Comparison of ENCODE assay signal across 16 cellular contexts in genomic region chr7:106464169-106464568, GRCh38.
DNase-seq lines count a peak whose midpoint lies in the region; ATAC-seq, FAIRE-seq and TF ChIP-seq lines count a peak whose summit lies in the region.
"Had no signal": no experiment of that assay in that cellular context is flagged by ENCODE, and none has a peak within 500 bp of the region (broad histone marks: within the 10 kb centered on the region; RNA-seq: fewer than 3 reads in every experiment).

No MANE protein-coding gene starts in this region.

- H3K9ac ChIP-seq in IMR-90 (ENCODE audit: low read depth, low read length) (no peak overlapping the region), K562 (ENCODE audit: insufficient read depth in 1 of 2, low read depth in 2 of 2, low read length in 2 of 2) (no peak overlapping the region)

- H4K20me1 ChIP-seq in IMR-90 (ENCODE audit: insufficient read depth, low read length) (no peaks in the 10 kb centered on the region), K562 (replicated peaks; ENCODE audit: control insufficient read depth, insufficient read depth, low read length) (no peaks in the 10 kb centered on the region)

- TF ChIP-seq POLR2A in IMR-90 (IDR thresholded peaks at IDR 0.05; ENCODE audit: low read depth, low read length): no peak
- TF ChIP-seq POLR2A in K562 (conservative IDR thresholded peaks at IDR 0.05): no peak

- H2BK15ac ChIP-seq in IMR-90 (ENCODE audit: low read depth, low read length): no peak overlapping the region

- CTCF ChIA-PET in activated naive CD4-positive, alpha-beta T cell treated with anti-CD3 and anti-CD28 coated beads for 36 hours (lab: Charles Lee): interaction anchor here (0.6 to 5.2 kb wide), 10 partner anchors 12 to 297 kb away, joined by 3 to 95 read pairs (median 3); no protein-coding TSS in a partner anchor
- CTCF ChIA-PET in IMR-90 (lab: Yijun Ruan, JAX) (interaction anchor here (1.1 to 2.5 kb wide), 2 partner anchors 47 to 287 kb away, joined by 4 to 16 read pairs; no protein-coding TSS in a partner anchor), K562 (lab: Yijun Ruan, JAX; ENCODE audit: low intra/inter-chr PET ratio) (no interaction called here)

- TF ChIP-seq RAD21 in IMR-90 (IDR thresholded peaks at IDR 0.05; ENCODE audit: low read length): no peak
- TF ChIP-seq RAD21 in K562 (CRISPR knock-in tag; conservative IDR thresholded peaks at IDR 0.05 in 1 of 2, IDR thresholded peaks at IDR 0.05 in 1 of 2): no peak

- H2AFZ ChIP-seq in IMR-90 (replicated peaks; ENCODE audit: low read length, poor library complexity): no peak overlapping the region
- H2AFZ ChIP-seq in K562 (ENCODE audit: low read depth, low read length): peak overlapping the region; percentile 39

- H3K27me3 ChIP-seq in IMR-90 (ENCODE audit: control insufficient read depth, insufficient read depth, low read length) (no peaks in the 10 kb centered on the region), K562 (ENCODE audit: control insufficient read depth in 2 of 2, insufficient read depth in 2 of 2, low read length in 2 of 2) (no peaks in the 10 kb centered on the region), upper lobe of right lung (no peaks in the 10 kb centered on the region)
- H3K27me3 ChIP-seq: Peyer's patch had no signal

- no peak overlapping the region for H4K5ac ChIP-seq in IMR-90 (ENCODE audit: low read depth, low read length)

- H3K36me3 ChIP-seq in IMR-90 (ENCODE audit: control insufficient read depth, insufficient read depth, low read length) (no peaks in the 10 kb centered on the region), K562 (ENCODE audit: control insufficient read depth, insufficient read depth, low read length) (no peaks in the 10 kb centered on the region), upper lobe of right lung (no peaks in the 10 kb centered on the region)
- H3K36me3 ChIP-seq: Peyer's patch had no signal

- no peak overlapping the region for H3K4me3 Mint-ChIP-seq in activated naive CD4-positive, alpha-beta T cell treated with anti-CD3 and anti-CD28 coated beads, Interleukin-2, amount 50 U/mL, for 24 hours
- H3K4me3 Mint-ChIP-seq in activated naive CD4-positive, alpha-beta T cell treated with anti-CD3 and anti-CD28 coated beads for 36 hours: no peak overlapping the region
- H3K4me3 Mint-ChIP-seq: CD14-positive monocyte had no signal

- no peak for TF ChIP-seq EP300 in K562 (IDR thresholded peaks at IDR 0.05; ENCODE audit: low read length)

- in situ Hi-C loops in IMR-90 (cut with MboI; ENCODE audit: low sequenced_read_pairs) (loop anchor here (5.0 to 10.0 kb wide), 2 partner anchors 189 to 287 kb away; no protein-coding TSS in a partner anchor), K562 (cut with MboI) (loop anchor here (5.0 kb wide), 1 partner anchor 287 kb away; no protein-coding TSS in a partner anchor)

- H3K27ac Mint-ChIP-seq in activated naive CD4-positive, alpha-beta T cell treated with anti-CD3 and anti-CD28 coated beads, Interleukin-2, amount 50 U/mL, for 24 hours: peak overlapping the region; percentile 53
- no peak overlapping the region for H3K27ac Mint-ChIP-seq in activated naive CD4-positive, alpha-beta T cell treated with anti-CD3 and anti-CD28 coated beads for 36 hours

- H2AK9ac ChIP-seq in IMR-90 (replicated peaks; ENCODE audit: low read depth, low read length, poor library complexity): no peak overlapping the region

- no peak overlapping the region for H4K91ac ChIP-seq in IMR-90 (ENCODE audit: insufficient read depth, low read depth, low read length)

- H2BK5ac ChIP-seq in IMR-90 (ENCODE audit: low read depth, low read length, poor library complexity, severe bottlenecking): no peak overlapping the region

- H3K18ac ChIP-seq in IMR-90 (ENCODE audit: low read depth, low read length): no peak overlapping the region

- no peaks in the 10 kb centered on the region for H3K27me3 Mint-ChIP-seq in activated naive CD4-positive, alpha-beta T cell treated with anti-CD3 and anti-CD28 coated beads, Interleukin-2, amount 50 U/mL, for 24 hours
- H3K27me3 Mint-ChIP-seq in activated naive CD4-positive, alpha-beta T cell treated with anti-CD3 and anti-CD28 coated beads for 36 hours (ENCODE audit: low read depth): no peaks in the 10 kb centered on the region

- H4K8ac ChIP-seq in IMR-90 (ENCODE audit: low read depth in 2 of 2, low read length in 2 of 2): no peak overlapping the region

- H3K4ac ChIP-seq in IMR-90 (ENCODE audit: low read depth, low read length): 0 out of 2 replicates have a peak overlapping the region, but pooled peaks have one; percentile 1

- no peaks in the 10 kb centered on the region for H3K9me3 Mint-ChIP-seq in activated naive CD4-positive, alpha-beta T cell treated with anti-CD3 and anti-CD28 coated beads, Interleukin-2, amount 50 U/mL, for 24 hours
- H3K9me3 Mint-ChIP-seq in activated naive CD4-positive, alpha-beta T cell treated with anti-CD3 and anti-CD28 coated beads for 36 hours: peaks cover 3% of the 10 kb centered on the region

- H2BK20ac ChIP-seq in IMR-90 (ENCODE audit: low read depth, low read length): no peak overlapping the region

- no peak overlapping the region for H3K56ac ChIP-seq in IMR-90 (ENCODE audit: extremely low read depth, insufficient read depth, low read length)

- no peaks in the 10 kb centered on the region for H3K36me3 Mint-ChIP-seq in activated naive CD4-positive, alpha-beta T cell treated with anti-CD3 and anti-CD28 coated beads, Interleukin-2, amount 50 U/mL, for 24 hours
- H3K36me3 Mint-ChIP-seq in activated naive CD4-positive, alpha-beta T cell treated with anti-CD3 and anti-CD28 coated beads for 36 hours (ENCODE audit: low read depth): peaks cover 2% of the 10 kb centered on the region
- H3K36me3 Mint-ChIP-seq: CD14-positive monocyte had no signal

- H3K9me3 ChIP-seq in IMR-90 (ENCODE audit: control insufficient read depth, insufficient read depth, low read length): no peaks in the 10 kb centered on the region
- H3K9me3 ChIP-seq in K562 (replicated peaks; ENCODE audit: control insufficient read depth, insufficient read depth, low read depth, low read length): no peaks in the 10 kb centered on the region
- no peaks in the 10 kb centered on the region for H3K9me3 ChIP-seq in upper lobe of right lung
- H3K9me3 ChIP-seq: A549, Peyer's patch had no signal

- H3K14ac ChIP-seq in IMR-90 (replicated peaks; ENCODE audit: low read depth, low read length): no peak overlapping the region

- H3K4me1 Mint-ChIP-seq in activated naive CD4-positive, alpha-beta T cell treated with anti-CD3 and anti-CD28 coated beads, Interleukin-2, amount 50 U/mL, for 24 hours: peaks cover 39% of the 10 kb centered on the region
- peaks cover 34% of the 10 kb centered on the region for H3K4me1 Mint-ChIP-seq in activated naive CD4-positive, alpha-beta T cell treated with anti-CD3 and anti-CD28 coated beads for 36 hours (ENCODE audit: low read depth)

- dilution Hi-C loops in IMR-90 (cut with HindIII; ENCODE audit: low sequenced_read_pairs, unreplicated experiment): no loop called here

- DNase-seq in activated naive CD4-positive, alpha-beta T cell treated with anti-CD3 and anti-CD28 coated beads for 36 hours: no peak
- DNase-seq in IMR-90 (no peak), K562 (ENCODE audit: extremely low read depth in 1 of 4, low spot score in 3 of 4) (no peak), upper lobe of right lung (no peak)
- DNase-seq: COR-L47, NCI-H1048, NCI-H1694 treated with DMSO at 0.1 percent for 48 hours, NCI-H345, NCI-H526 treated with DMSO at 0.1 percent for 48 hours, Peyer's patch, SHP77 treated with DMSO at 0.1 percent for 48 hours had no signal

- no peak for FAIRE-seq in K562 (lab: Jason Lieb, UNC)
- FAIRE-seq: A549 had no signal

- H3K27ac ChIP-seq in IMR-90 (ENCODE audit: insufficient read depth, low read length): no peak overlapping the region
- H3K27ac ChIP-seq in K562 (ENCODE audit: extremely low read depth, low read depth, low read length): no peak overlapping the region
- no peak overlapping the region for H3K27ac ChIP-seq in upper lobe of right lung
- H3K27ac ChIP-seq: Peyer's patch had no signal

- BruUV-seq in IMR-90 (replicated peaks; lab: Mats Ljungman, UMichigan): no TSS peak
- no TSS peak for BruUV-seq in K562 (replicated peaks; lab: Mats Ljungman, UMichigan)

- H3K4me2 ChIP-seq in IMR-90 (ENCODE audit: low read depth, low read length) (no peak overlapping the region), K562 (ENCODE audit: insufficient read depth, low read length) (no peak overlapping the region)
- H3K4me2 ChIP-seq: A549 had no signal

- WGBS in IMR-90 (ENCODE audit: extremely low coverage in 2 of 2, insufficient read length in 1 of 2), 2 experiments: 71% methylated on average over 1 of the region's 2 CpGs; no CpG with 5 or more reads in 1 of the 2 experiments
- WGBS in K562 (ENCODE audit: insufficient coverage, low coverage, missing lambda C conversion rate): 47% methylated on average over 2 of the region's 2 CpGs

- ATAC-seq in IMR-90 (ENCODE audit: low read depth) (no peak), K562 (no peak), upper lobe of right lung (peak; percentile 44), GM18870 (IDR thresholded peaks at IDR 0.05; ENCODE audit: unreplicated experiment) (no peak), GM18861 (IDR thresholded peaks at IDR 0.05; ENCODE audit: unreplicated experiment) (no peak)
- ATAC-seq: A549 had no signal

- H3K4me1 ChIP-seq in IMR-90 (ENCODE audit: control insufficient read depth, insufficient read depth, low read length): no peaks in the 10 kb centered on the region
- peaks cover 0 to 15% of the 10 kb centered on the region in 2 experiments; a peak in 3 of 5 replicates for H3K4me1 ChIP-seq in K562 (replicated peaks in 1 of 2; ENCODE audit: control insufficient read depth in 2 of 2, insufficient read depth in 2 of 2, low read length in 2 of 2)
- peaks cover 21% of the 10 kb centered on the region for H3K4me1 ChIP-seq in upper lobe of right lung

- H3K4me3 ChIP-seq in IMR-90 (ENCODE audit: insufficient read depth, low read depth, low read length) (no peak overlapping the region), K562 (no peak overlapping the region), upper lobe of right lung (no peak overlapping the region)
- H3K4me3 ChIP-seq: A549, Peyer's patch had no signal

- intact Hi-C loops in activated naive CD4-positive, alpha-beta T cell treated with anti-CD3 and anti-CD28 coated beads for 36 hours (cut with micrococcal nuclease): loop anchor here (5.0 to 10.0 kb wide), 2 partner anchors 202 to 409 kb away; no protein-coding TSS in a partner anchor
- intact Hi-C loops in IMR-90 (cut with micrococcal nuclease) (no loop called here), K562 (cut with micrococcal nuclease) (loop anchor here (5.0 kb wide), 1 partner anchor 177 kb away; no protein-coding TSS in a partner anchor), upper lobe of right lung (cut with DNase I) (loop anchor here (5.0 kb wide), 1 partner anchor 287 kb away; no protein-coding TSS in a partner anchor)

- H3K79me2 ChIP-seq in K562 (ENCODE audit: control insufficient read depth, insufficient read depth, low read length): no peaks in the 10 kb centered on the region

- no peak overlapping the region for H3K23ac ChIP-seq in IMR-90 (ENCODE audit: low read depth, low read length)

- no peak overlapping the region for H2BK120ac ChIP-seq in IMR-90 (ENCODE audit: low read depth, low read length)

- POLR2A ChIA-PET in IMR-90 (lab: Charles Lee; ENCODE audit: unreplicated experiment) (no interaction called here), K562 (lab: Yijun Ruan, JAX) (interaction anchor here (0.9 to 1.7 kb wide), 5 partner anchors 11 to 280 kb away, joined by 3 to 7 read pairs (median 4); no protein-coding TSS in a partner anchor)

- no peaks in the 10 kb centered on the region; the same call in 1 of the 2 replicates for H3K9me1 ChIP-seq in IMR-90 (ENCODE audit: insufficient read depth, low read length)
- no peaks in the 10 kb centered on the region for H3K9me1 ChIP-seq in K562 (ENCODE audit: control insufficient read depth, insufficient read depth, low read length)

- H3K79me1 ChIP-seq in IMR-90 (ENCODE audit: low read depth in 1 of 2, low read length in 2 of 2): no peaks in the 10 kb centered on the region

- H2AK5ac ChIP-seq in IMR-90 (ENCODE audit: low read depth, low read length): no peak overlapping the region; the same call in 1 of the 2 replicates

- no peak for TF ChIP-seq CTCF in IMR-90 (conservative IDR thresholded peaks at IDR 0.05; ENCODE audit: low read depth, low read length)
- TF ChIP-seq CTCF in K562 (IDR thresholded peaks at IDR 0.05 in 2 of 3, conservative IDR thresholded peaks at IDR 0.05 in 1 of 3; ENCODE audit: insufficient read depth in 2 of 3, low read depth in 1 of 3, low read length in 3 of 3): no peak
- TF ChIP-seq CTCF in upper lobe of right lung (IDR thresholded peaks at IDR 0.05): no peak
